12 cellular contexts compared by ENCODE assay signal in genomic region chr3:80733522-80734176, GRCh38.
A peak's percentile ranks its signal among the peaks of the same experiment; 100 is the strongest.
DNase-seq lines count a peak whose midpoint lies in the region; ATAC-seq, FAIRE-seq and TF ChIP-seq lines count a peak whose summit lies in the region.
"Had no signal": no experiment of that assay in that cellular context is flagged by ENCODE, and none has a peak within 500 bp of the region (broad histone marks: within the 10 kb centered on the region; RNA-seq: fewer than 3 reads in every experiment).

No MANE protein-coding gene starts in this region.

- no peaks in the 10 kb centered on the region for H3K9me3 ChIP-seq in keratinocyte (ENCODE audit: control insufficient read depth, low read depth, low read length)

- H3K36me3 ChIP-seq in keratinocyte (ENCODE audit: control insufficient read depth in 2 of 2, extremely low read depth in 1 of 2, insufficient read depth in 2 of 2, low read length in 2 of 2), result no peaks in the 10 kb centered on the region

- in situ Hi-C loops in astrocyte of the cerebellum (cut with HindIII; ENCODE audit: low sequenced_read_pairs), result no loop called here

- H2AFZ ChIP-seq in keratinocyte (ENCODE audit: control insufficient read depth, low read length), result no peak overlapping the region

- ATAC-seq in HG02938 (IDR thresholded peaks at IDR 0.05; ENCODE audit: unreplicated experiment), result no peak
- no peak for ATAC-seq in HG03342 (IDR thresholded peaks at IDR 0.05; ENCODE audit: unreplicated experiment)

- FAIRE-seq in keratinocyte (lab: Jason Lieb, UNC), result peak; percentile 44

- H3K4me2 ChIP-seq in keratinocyte (ENCODE audit: control insufficient read depth, extremely low read depth, insufficient read depth, low read depth, low read length), result no peak overlapping the region

- dilution Hi-C loops in keratinocyte (cut with MboI; ENCODE audit: extremely low pct_ligation_motif_present, low sequenced_read_pairs), result no loop called here

- TF ChIP-seq RAD21 in Ishikawa (IDR thresholded peaks at IDR 0.05; ENCODE audit: low read depth), result no peak

- H3K4me1 ChIP-seq in keratinocyte (ENCODE audit: control insufficient read depth, extremely low read depth, insufficient read depth, low read length), result no peaks in the 10 kb centered on the region

- H3K4me3 ChIP-seq in astrocyte of the cerebellum (ENCODE audit: low read depth, low read length) (no peak overlapping the region), keratinocyte (ENCODE audit: control insufficient read depth in 2 of 3, extremely low read depth in 1 of 3, insufficient read depth in 2 of 3, low read depth in 1 of 3, low read length in 3 of 3) (no peak overlapping the region)
- H3K4me3 ChIP-seq: coronary artery, lung had no signal

- H3K9me1 ChIP-seq in keratinocyte (ENCODE audit: control insufficient read depth, extremely low read depth, insufficient read depth, low read length), result no peaks in the 10 kb centered on the region

- DNase-seq in A172 (ENCODE audit: low spot score) (peak; percentile 4), astrocyte of the cerebellum (ENCODE audit: low read depth) (peak; percentile 81), keratinocyte (ENCODE audit: low read depth, low spot score) (no peak), D341Med (ENCODE audit: low spot score) (no peak), DMS153 treated with DMSO at 0.1 percent for 48 hours (lab: John Stamatoyannopoulos, UW; ENCODE audit: unreplicated experiment) (no peak)
- DNase-seq: MM.1S; stimulated activated CD4-positive, alpha-beta T cell treated with anti-CD3 and anti-CD28 coated beads, Interleukin-2, amount 100 ng/mL, for 48 hours had no signal

- no peak overlapping the region for H3K9ac ChIP-seq in keratinocyte (ENCODE audit: control insufficient read depth, extremely low read depth, insufficient read depth, low read length)

- no peaks in the 10 kb centered on the region for H3K27me3 ChIP-seq in keratinocyte (ENCODE audit: control insufficient read depth, extremely low read depth, insufficient read depth, low read length)

- H3K27ac ChIP-seq in keratinocyte (ENCODE audit: control insufficient read depth, insufficient read depth, low read length), result no peak overlapping the region
- H3K27ac ChIP-seq: coronary artery had no signal

- TF ChIP-seq EP300 in Ishikawa (IDR thresholded peaks at IDR 0.05; ENCODE audit: borderline replicate concordance), result no peak; the same call in 1 of the 2 replicates

- H3K79me2 ChIP-seq in keratinocyte (ENCODE audit: control insufficient read depth, insufficient read depth, low read length), result no peaks in the 10 kb centered on the region

- no peak for TF ChIP-seq CTCF in astrocyte of the cerebellum (IDR thresholded peaks at IDR 0.05; ENCODE audit: low read depth, low read length, missing control alignments)
- TF ChIP-seq CTCF in keratinocyte (optimal IDR thresholded peaks at IDR 0.05 in 1 of 3, IDR thresholded peaks at IDR 0.05 in 1 of 3, conservative IDR thresholded peaks at IDR 0.05 in 1 of 3; ENCODE audit: extremely low read depth in 1 of 3, insufficient read depth in 2 of 3, low read length in 3 of 3), result no peak

- no peaks in the 10 kb centered on the region for H4K20me1 ChIP-seq in keratinocyte (ENCODE audit: control insufficient read depth, extremely low read depth, insufficient read depth, low read length)

TF ChIP-seq in Ishikawa, 13 proteins besides CTCF, POLR2A, EP300 and RAD21:
- TF ChIP-seq, protein P1, sequence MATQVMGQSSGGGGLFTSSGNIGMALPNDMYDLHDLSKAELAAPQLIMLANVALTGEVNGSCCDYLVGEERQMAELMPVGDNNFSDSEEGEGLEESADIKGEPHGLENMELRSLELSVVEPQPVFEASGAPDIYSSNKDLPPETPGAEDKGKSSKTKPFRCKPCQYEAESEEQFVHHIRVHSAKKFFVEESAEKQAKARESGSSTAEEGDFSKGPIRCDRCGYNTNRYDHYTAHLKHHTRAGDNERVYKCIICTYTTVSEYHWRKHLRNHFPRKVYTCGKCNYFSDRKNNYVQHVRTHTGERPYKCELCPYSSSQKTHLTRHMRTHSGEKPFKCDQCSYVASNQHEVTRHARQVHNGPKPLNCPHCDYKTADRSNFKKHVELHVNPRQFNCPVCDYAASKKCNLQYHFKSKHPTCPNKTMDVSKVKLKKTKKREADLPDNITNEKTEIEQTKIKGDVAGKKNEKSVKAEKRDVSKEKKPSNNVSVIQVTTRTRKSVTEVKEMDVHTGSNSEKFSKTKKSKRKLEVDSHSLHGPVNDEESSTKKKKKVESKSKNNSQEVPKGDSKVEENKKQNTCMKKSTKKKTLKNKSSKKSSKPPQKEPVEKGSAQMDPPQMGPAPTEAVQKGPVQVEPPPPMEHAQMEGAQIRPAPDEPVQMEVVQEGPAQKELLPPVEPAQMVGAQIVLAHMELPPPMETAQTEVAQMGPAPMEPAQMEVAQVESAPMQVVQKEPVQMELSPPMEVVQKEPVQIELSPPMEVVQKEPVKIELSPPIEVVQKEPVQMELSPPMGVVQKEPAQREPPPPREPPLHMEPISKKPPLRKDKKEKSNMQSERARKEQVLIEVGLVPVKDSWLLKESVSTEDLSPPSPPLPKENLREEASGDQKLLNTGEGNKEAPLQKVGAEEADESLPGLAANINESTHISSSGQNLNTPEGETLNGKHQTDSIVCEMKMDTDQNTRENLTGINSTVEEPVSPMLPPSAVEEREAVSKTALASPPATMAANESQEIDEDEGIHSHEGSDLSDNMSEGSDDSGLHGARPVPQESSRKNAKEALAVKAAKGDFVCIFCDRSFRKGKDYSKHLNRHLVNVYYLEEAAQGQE (IDR thresholded peaks at IDR 0.05; ENCODE audit: low read depth), result no peak
- TF ChIP-seq NFIC (IDR thresholded peaks at IDR 0.05) (peak; percentile 15; the same call in 1 of the 2 replicates), YY1 (IDR thresholded peaks at IDR 0.05; ENCODE audit: low read depth) (no peak), TEAD4 (IDR thresholded peaks at IDR 0.05) (0 out of 2 replicates have a peak, but pooled peaks have one; percentile 12)

Comparison
In these comparisons a context has a peak if more than half of its experiments do, and no peak if none do; other contexts are left out.
1. DNase-seq: peak in A172 (single experiment) and astrocyte of the cerebellum (single experiment); none in keratinocyte (single experiment), D341Med (single experiment) and DMS153 treated with DMSO at 0.1 percent for 48 hours (single experiment).